ENCODE assay signal across 12 cellular contexts in genomic region chr3:119647843-119648575, GRCh38. TPM values are rescaled to one million over a fixed set of nuclear protein-coding genes. Genes with fewer than 3 reads are reported as not detected.
DNase-seq lines count a peak whose midpoint lies in the region; FAIRE-seq and TF ChIP-seq lines count a peak whose summit lies in the region.
"Had no signal": no experiment of that assay in that cellular context is flagged by ENCODE, and none has a peak within 500 bp of the region (broad histone marks: within the 10 kb centered on the region; RNA-seq: fewer than 3 reads in every experiment).

No MANE protein-coding gene starts in this region.

- H3K23ac ChIP-seq in mesenchymal stem cell (ENCODE audit: low read length in 2 of 2): no peak overlapping the region

- no peak for TF ChIP-seq CTCF in spleen (IDR thresholded peaks at IDR 0.05 in 8 of 11, conservative IDR thresholded peaks at IDR 0.05 in 3 of 11)

- H3K9me3 ChIP-seq in mesenchymal stem cell (ENCODE audit: control insufficient read depth, low read length): no peaks in the 10 kb centered on the region
- no peaks in the 10 kb centered on the region for H3K9me3 ChIP-seq in spleen

- no peak for TF ChIP-seq POLR2A in spleen (IDR thresholded peaks at IDR 0.05)

- H4K8ac ChIP-seq in mesenchymal stem cell (ENCODE audit: low read length): peak overlapping the region; percentile 0

- H3K4me2 ChIP-seq in mesenchymal stem cell (ENCODE audit: low read length, poor library complexity, severe bottlenecking): no peak overlapping the region

- H3K14ac ChIP-seq in mesenchymal stem cell (ENCODE audit: low read length in 2 of 2): no peak overlapping the region

- H2AK5ac ChIP-seq in mesenchymal stem cell (ENCODE audit: low read length, severe bottlenecking): no peak overlapping the region

- H2BK120ac ChIP-seq in mesenchymal stem cell (ENCODE audit: low read depth, low read length): no peak overlapping the region

- intact Hi-C loops in spleen (cut with DNase I; ENCODE audit: low total_unique reads): no loop called here

- no peak overlapping the region for H3K27ac ChIP-seq in mesenchymal stem cell (ENCODE audit: low read length, poor library complexity, severe bottlenecking)
- H3K27ac ChIP-seq in spleen: peak overlapping the region in 7 of 8 donors; percentile 44 to 75 (median 60)

- no peak overlapping the region for H2BK12ac ChIP-seq in mesenchymal stem cell (ENCODE audit: low read length in 2 of 2)

- H3K36me3 ChIP-seq in mesenchymal stem cell (ENCODE audit: control insufficient read depth in 1 of 2, insufficient read depth in 2 of 2, low read depth in 1 of 2, low read length in 2 of 2) (no peaks in the 10 kb centered on the region), spleen (peaks cover 0 to 37% (median 2%) of the 10 kb centered on the region in 6 donors)

- WGBS in mesenchymal stem cell: 79% methylated on average over 12 of the region's 12 CpGs
- WGBS in spleen, 5 donors: 76 to 85% (median 78%) methylated on average over 12 of the region's 12 CpGs

- H3K79me1 ChIP-seq in mesenchymal stem cell (replicated peaks; ENCODE audit: low read length, poor library complexity, severe bottlenecking): no peaks in the 10 kb centered on the region

- no peak overlapping the region for H2BK15ac ChIP-seq in mesenchymal stem cell (ENCODE audit: low read depth, poor library complexity, severe bottlenecking)

- H3K27me3 ChIP-seq in mesenchymal stem cell (ENCODE audit: control insufficient read depth in 1 of 2, insufficient read depth in 1 of 2, low read length in 2 of 2) (no peaks in the 10 kb centered on the region), spleen (replicated peaks in 1 of 7) (no peaks in the 10 kb centered on the region)

- no peak overlapping the region for H3K4me3 ChIP-seq in mesenchymal stem cell (ENCODE audit: insufficient read depth in 1 of 2, low read depth in 1 of 2, low read length in 2 of 2)
- no peak overlapping the region for H3K4me3 ChIP-seq in spleen

- no peak overlapping the region for H2AFZ ChIP-seq in mesenchymal stem cell (ENCODE audit: low read depth, low read length)

- peak; percentile 41 for DNase-seq in EH (ENCODE audit: low read depth)
- peak; percentile 24 for DNase-seq in dermis blood vessel endothelial cell
- no peak for DNase-seq in mesenchymal stem cell
- no peak for DNase-seq in spleen
- DNase-seq in COLO668 (lab: John Stamatoyannopoulos, UW; ENCODE audit: unreplicated experiment): no peak
- DNase-seq in HTR-8/SVneo (ENCODE audit: insufficient read length, low spot score): no peak
- no peak for DNase-seq in urothelium cell line (ENCODE audit: low spot score)
- DNase-seq in NAMALWA (ENCODE audit: low spot score): no peak
- DNase-seq: activated T-cell treated with anti-CD3 and anti-CD28 coated beads, Interleukin-2, amount 50 U/mL, for 24 hours; NCI-H2107; RPMI8226 had no signal

- no peak overlapping the region for H3K4ac ChIP-seq in mesenchymal stem cell (ENCODE audit: low read depth in 1 of 2, low read length in 2 of 2)

- H4K91ac ChIP-seq in mesenchymal stem cell (ENCODE audit: low read length): no peak overlapping the region

- no peak overlapping the region for H2BK5ac ChIP-seq in mesenchymal stem cell (ENCODE audit: low read depth, low read length, poor library complexity, severe bottlenecking)

- H3K9ac ChIP-seq in mesenchymal stem cell (ENCODE audit: low read length): peak overlapping the region; percentile 35

- no peak for FAIRE-seq in HTR-8/SVneo (lab: Jason Lieb, UNC)
- no peak for FAIRE-seq in urothelium cell line (lab: Jason Lieb, UNC)

- H3K18ac ChIP-seq in mesenchymal stem cell (ENCODE audit: low read depth in 1 of 2, low read length in 2 of 2): no peak overlapping the region

- H3K4me1 ChIP-seq in mesenchymal stem cell (ENCODE audit: control insufficient read depth, insufficient read depth, low read depth, low read length) (no peaks in the 10 kb centered on the region), spleen (peaks cover 0 to 38% (median 17%) of the 10 kb centered on the region in 6 donors)

RNA-seq across cellular contexts. Expression of gene POPDC2, which starts 12.4 kb away (rescaled TPM):
- total RNA-seq in dermis blood vessel endothelial cell (0.33 and 1.7 TPM in 2 replicates), spleen (1 to 10 TPM; 4.8 to 9.8 (median 6.9) TPM)
- 0.40 TPM for polyA plus RNA-seq in mesenchymal stem cell (2013, experiment 1 of 2)
- 0.45 TPM for polyA plus RNA-seq in mesenchymal stem cell (2013, experiment 2 of 2)
- 1 to 10 TPM; 3.1 to 8.3 (median 7.0) TPM for polyA plus RNA-seq in spleen

RNA-seq across cellular contexts. Expression of gene COX17, which starts 29.2 kb away (rescaled TPM):
- total RNA-seq in dermis blood vessel endothelial cell: 18.9 TPM in 2 replicates
- 62.6 TPM for polyA plus RNA-seq in mesenchymal stem cell (2013, experiment 1 of 2)
- polyA plus RNA-seq in mesenchymal stem cell (2013, experiment 2 of 2): 62.2 TPM
- 10 to 100 TPM; 30.4 to 58.5 (median 38.4) TPM for total RNA-seq in spleen
- polyA plus RNA-seq in spleen: 100 to 1,000 TPM in 2 of 3 donors, 10 to 100 TPM in 1; 97.4 to 136 (median 115) TPM

RNA-seq across cellular contexts. Expression of gene PLA1A, which starts 50.3 kb away (rescaled TPM):
- total RNA-seq in dermis blood vessel endothelial cell (2.4 and 14.8 TPM in 2 replicates), spleen (1 to 10 TPM in 3 of 7 donors, under 1 TPM in 3, not detected in 1; 0.27 to 6.8 (median 1.0) TPM)
- 0.10 TPM for polyA plus RNA-seq in mesenchymal stem cell (2013, experiment 1 of 2)
- polyA plus RNA-seq in mesenchymal stem cell (2013, experiment 2 of 2): 0.12 TPM
- under 1 TPM; 0.44 to 0.80 (median 0.61) TPM for polyA plus RNA-seq in spleen
- total RNA-seq: fibroblast of villous mesenchyme had no signal

RNA-seq across cellular contexts. Expression of gene CFAP91, which starts 54.8 kb away (rescaled TPM):
- 0.14 and 0.34 TPM in 2 replicates for total RNA-seq in dermis blood vessel endothelial cell
- polyA plus RNA-seq in mesenchymal stem cell (2013, experiment 1 of 2): 0.08 TPM
- 0.14 TPM for polyA plus RNA-seq in mesenchymal stem cell (2013, experiment 2 of 2)
- total RNA-seq in spleen: 100 to 1,000 TPM in 1 of 7 donors, 10 to 100 TPM in 6; 30.2 to 141 (median 68.2) TPM
- 10 to 100 TPM; 11.0 to 33.7 (median 24.2) TPM for polyA plus RNA-seq in spleen

Comparison
In these comparisons a context has a peak if more than half of its experiments do, and no peak if none do; other contexts are left out.
1. DNase-seq: peak in EH (single experiment) and dermis blood vessel endothelial cell (single experiment); none in mesenchymal stem cell (single experiment), spleen (single experiment), COLO668 (single experiment), HTR-8/SVneo (single experiment), urothelium cell line (single experiment) and NAMALWA (single experiment).